Comparison of ENCODE assay signal across 1 cellular context in the genomic region with DNA sequence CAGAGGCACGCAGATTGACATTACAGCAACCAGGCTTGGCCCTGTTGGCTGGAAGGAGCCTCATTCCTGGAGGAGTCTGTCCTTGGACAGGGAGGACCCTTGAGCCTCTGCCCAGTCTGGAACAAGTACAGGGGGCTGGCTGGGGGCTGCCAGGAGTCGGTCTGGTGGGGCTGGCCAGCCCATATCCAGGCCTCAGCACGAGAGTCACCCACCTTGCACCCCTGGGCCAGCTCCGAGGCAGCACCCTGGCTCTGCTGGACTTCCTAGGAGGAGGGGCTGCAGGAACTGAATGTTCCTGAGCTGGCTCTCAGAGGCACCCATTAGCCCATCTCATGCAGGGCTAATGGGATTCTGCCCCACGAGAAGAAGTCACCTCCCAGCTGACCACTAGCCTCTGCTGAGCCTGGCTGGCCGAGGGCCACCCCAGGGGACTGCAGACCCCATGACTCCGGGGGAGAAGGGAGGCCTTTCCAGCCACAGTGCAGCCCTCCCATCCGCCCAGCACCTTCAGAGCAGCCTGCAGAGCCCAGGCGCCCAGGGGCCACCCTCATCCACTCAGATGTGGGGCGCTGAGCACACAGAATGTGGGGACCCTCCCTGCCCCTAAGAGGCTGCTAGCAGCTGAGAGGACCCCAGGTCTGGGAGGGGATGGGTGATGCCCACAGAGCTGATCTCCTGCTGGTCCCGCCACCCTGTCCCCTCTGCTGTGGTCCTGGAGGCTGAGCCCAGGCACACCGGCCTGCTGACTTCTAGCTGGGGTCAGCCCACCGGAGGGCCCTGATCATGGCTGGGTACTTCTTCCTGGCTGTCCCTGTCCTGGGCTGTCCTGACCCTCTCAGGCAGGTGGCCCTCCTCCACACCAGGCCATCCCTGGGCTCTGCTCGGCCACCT.
TF ChIP-seq lines count a peak whose summit lies in the region.

No MANE protein-coding gene starts in this region.

TF ChIP-seq in WTC11, 78 proteins besides CTCF, POLR2A, EP300 and RAD21 (continued from another document):
- TF ChIP-seq, protein P1, sequence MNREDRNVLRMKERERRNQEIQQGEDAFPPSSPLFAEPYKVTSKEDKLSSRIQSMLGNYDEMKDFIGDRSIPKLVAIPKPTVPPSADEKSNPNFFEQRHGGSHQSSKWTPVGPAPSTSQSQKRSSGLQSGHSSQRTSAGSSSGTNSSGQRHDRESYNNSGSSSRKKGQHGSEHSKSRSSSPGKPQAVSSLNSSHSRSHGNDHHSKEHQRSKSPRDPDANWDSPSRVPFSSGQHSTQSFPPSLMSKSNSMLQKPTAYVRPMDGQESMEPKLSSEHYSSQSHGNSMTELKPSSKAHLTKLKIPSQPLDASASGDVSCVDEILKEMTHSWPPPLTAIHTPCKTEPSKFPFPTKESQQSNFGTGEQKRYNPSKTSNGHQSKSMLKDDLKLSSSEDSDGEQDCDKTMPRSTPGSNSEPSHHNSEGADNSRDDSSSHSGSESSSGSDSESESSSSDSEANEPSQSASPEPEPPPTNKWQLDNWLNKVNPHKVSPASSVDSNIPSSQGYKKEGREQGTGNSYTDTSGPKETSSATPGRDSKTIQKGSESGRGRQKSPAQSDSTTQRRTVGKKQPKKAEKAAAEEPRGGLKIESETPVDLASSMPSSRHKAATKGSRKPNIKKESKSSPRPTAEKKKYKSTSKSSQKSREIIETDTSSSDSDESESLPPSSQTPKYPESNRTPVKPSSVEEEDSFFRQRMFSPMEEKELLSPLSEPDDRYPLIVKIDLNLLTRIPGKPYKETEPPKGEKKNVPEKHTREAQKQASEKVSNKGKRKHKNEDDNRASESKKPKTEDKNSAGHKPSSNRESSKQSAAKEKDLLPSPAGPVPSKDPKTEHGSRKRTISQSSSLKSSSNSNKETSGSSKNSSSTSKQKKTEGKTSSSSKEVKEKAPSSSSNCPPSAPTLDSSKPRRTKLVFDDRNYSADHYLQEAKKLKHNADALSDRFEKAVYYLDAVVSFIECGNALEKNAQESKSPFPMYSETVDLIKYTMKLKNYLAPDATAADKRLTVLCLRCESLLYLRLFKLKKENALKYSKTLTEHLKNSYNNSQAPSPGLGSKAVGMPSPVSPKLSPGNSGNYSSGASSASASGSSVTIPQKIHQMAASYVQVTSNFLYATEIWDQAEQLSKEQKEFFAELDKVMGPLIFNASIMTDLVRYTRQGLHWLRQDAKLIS (CRISPR knock-in tag; IDR thresholded peaks at IDR 0.05; ENCODE audit: borderline replicate concordance): no peak
- TF ChIP-seq, protein P2, sequence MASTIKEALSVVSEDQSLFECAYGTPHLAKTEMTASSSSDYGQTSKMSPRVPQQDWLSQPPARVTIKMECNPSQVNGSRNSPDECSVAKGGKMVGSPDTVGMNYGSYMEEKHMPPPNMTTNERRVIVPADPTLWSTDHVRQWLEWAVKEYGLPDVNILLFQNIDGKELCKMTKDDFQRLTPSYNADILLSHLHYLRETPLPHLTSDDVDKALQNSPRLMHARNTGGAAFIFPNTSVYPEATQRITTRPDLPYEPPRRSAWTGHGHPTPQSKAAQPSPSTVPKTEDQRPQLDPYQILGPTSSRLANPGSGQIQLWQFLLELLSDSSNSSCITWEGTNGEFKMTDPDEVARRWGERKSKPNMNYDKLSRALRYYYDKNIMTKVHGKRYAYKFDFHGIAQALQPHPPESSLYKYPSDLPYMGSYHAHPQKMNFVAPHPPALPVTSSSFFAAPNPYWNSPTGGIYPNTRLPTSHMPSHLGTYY (CRISPR knock-in tag; IDR thresholded peaks at IDR 0.05): no peak
- TF ChIP-seq JUN (CRISPR knock-in tag; IDR thresholded peaks at IDR 0.05) (no peak), JAZF1 (CRISPR knock-in tag; IDR thresholded peaks at IDR 0.05) (no peak)
TF ChIP-seq in WTC11: peak in this region for 0.
